In genomic region chr2:8678731-8679566, GRCh38 we compare ENCODE assay signal across 8 cellular contexts. TPM values are rescaled to one million over a fixed set of nuclear protein-coding genes. Genes with fewer than 3 reads are reported as not detected.
A peak's percentile ranks its signal among the peaks of the same experiment; 100 is the strongest.
DNase-seq lines count a peak whose midpoint lies in the region; ATAC-seq and TF ChIP-seq lines count a peak whose summit lies in the region.

No MANE protein-coding gene starts in this region.

- H3K4me3 ChIP-seq in mucosa of rectum (ENCODE audit: low read length in 2 of 2) = peak overlapping the region; percentile 75 to 80

- H3K4me1 ChIP-seq in mucosa of rectum (ENCODE audit: control insufficient read depth in 2 of 2, insufficient read depth in 2 of 2, low read length in 2 of 2) = peaks cover 9 to 25% of the 10 kb centered on the region in 2 donors

- CTCF ChIA-PET in Calu3 (lab: Charles Lee) = interaction anchor here (0.5 to 1.0 kb wide), 4 partner anchors 46 to 1251 kb away, joined by 3 to 6 read pairs (median 4); no protein-coding TSS in a partner anchor

- H3K9me3 Mint-ChIP-seq in Calu3 (ENCODE audit: low read depth, unreplicated experiment) = peaks cover 6% of the 10 kb centered on the region
- peaks cover 3 to 11% (median 7%) of the 10 kb centered on the region in 3 donors for H3K9me3 Mint-ChIP-seq in IgD-negative memory B cell

- peak; percentile 94 for DNase-seq in Calu3
- peak; percentile 95 for DNase-seq in OCI-M1 (lab: John Stamatoyannopoulos, UW)
- peak; percentile 85 for DNase-seq in activated T-cell treated with anti-CD3 and anti-CD28 coated beads, Interleukin-2, amount 50 U/mL, for 1 hour
- peak; percentile 95 for DNase-seq in erythroblast (lab: John Stamatoyannopoulos, UW)
- peak; percentile 87 for DNase-seq in stimulated activated CD8-positive, alpha-beta memory T cell treated with anti-CD3 and anti-CD28 coated beads, Interleukin-4, amount 100 ng/mL, for 48 hours

- H3K27ac Mint-ChIP-seq in Calu3 (ENCODE audit: unreplicated experiment) = peak overlapping the region; percentile 99
- H3K27ac Mint-ChIP-seq in IgD-negative memory B cell = peak overlapping the region in 2 of 3 donors; percentile 31 to 88

- peak overlapping the region; percentile 64 to 94 for H3K9ac ChIP-seq in mucosa of rectum (ENCODE audit: low read depth in 1 of 2, low read length in 2 of 2)

- ATAC-seq in GM21576 (IDR thresholded peaks at IDR 0.05; ENCODE audit: unreplicated experiment) = peak; percentile 54

- peaks cover 0 to 6% of the 10 kb centered on the region in 2 donors for H3K9me3 ChIP-seq in mucosa of rectum (ENCODE audit: control insufficient read depth in 2 of 2, low read length in 2 of 2)

- H3K4me3 Mint-ChIP-seq in Calu3 (ENCODE audit: low read depth, unreplicated experiment) = peak overlapping the region; percentile 98
- peak overlapping the region; percentile 17 to 83 (median 57) for H3K4me3 Mint-ChIP-seq in IgD-negative memory B cell

- peaks cover 0 to 3% of the 10 kb centered on the region in 2 donors for H3K27me3 ChIP-seq in mucosa of rectum (ENCODE audit: control insufficient read depth in 2 of 2, insufficient read depth in 2 of 2, low read length in 2 of 2)

- TF ChIP-seq POLR2A in erythroblast (IDR thresholded peaks at IDR 0.05; ENCODE audit: low read length) = peak; percentile 52

- no peaks in the 10 kb centered on the region for H3K27me3 Mint-ChIP-seq in Calu3 (ENCODE audit: unreplicated experiment)
- peaks cover 67% of the 10 kb centered on the region for H3K27me3 Mint-ChIP-seq in IgD-negative memory B cell

- peaks cover 37% of the 10 kb centered on the region for H3K4me1 Mint-ChIP-seq in Calu3 (ENCODE audit: low read depth, unreplicated experiment)
- H3K4me1 Mint-ChIP-seq in IgD-negative memory B cell = peaks cover 14 to 31% (median 27%) of the 10 kb centered on the region in 3 donors

- H3K36me3 ChIP-seq in mucosa of rectum (ENCODE audit: control insufficient read depth in 2 of 2, insufficient read depth in 2 of 2, low read length in 2 of 2) = no peaks in the 10 kb centered on the region

- no peak for TF ChIP-seq CTCF in Calu3 (IDR thresholded peaks at IDR 0.05; ENCODE audit: unreplicated experiment)

- peaks cover 77% of the 10 kb centered on the region for H3K36me3 Mint-ChIP-seq in Calu3 (ENCODE audit: insufficient read depth, unreplicated experiment)
- H3K36me3 Mint-ChIP-seq in IgD-negative memory B cell = peaks cover 2% of the 10 kb centered on the region

- intact Hi-C loops in Calu3 (cut with micrococcal nuclease; ENCODE audit: unreplicated experiment) = loop anchor here (5.0 kb wide), 1 partner anchor 292 kb away; no protein-coding TSS in a partner anchor

- no TSS peak for BruUV-seq in Calu3 (replicated peaks; lab: Mats Ljungman, UMichigan)

- H3K27ac ChIP-seq in mucosa of rectum (ENCODE audit: low read depth in 2 of 2, low read length in 2 of 2) = peak overlapping the region; percentile 99

RNA-seq across cellular contexts. Expression of gene ID2, which starts 2.9 kb away (rescaled TPM):
- 77.8 and 92.5 TPM in 2 replicates for total RNA-seq in Calu3 (2022)
- 19.3 TPM for polyA plus RNA-seq in IgD-negative memory B cell

Comparison
In these comparisons a context has a peak if more than half of its experiments do, and no peak if none do; other contexts are left out.
1. Peak in every context shown above with its lines: DNase-seq, ATAC-seq, H3K4me3 ChIP-seq and H3K27ac ChIP-seq.